In the genomic region with DNA sequence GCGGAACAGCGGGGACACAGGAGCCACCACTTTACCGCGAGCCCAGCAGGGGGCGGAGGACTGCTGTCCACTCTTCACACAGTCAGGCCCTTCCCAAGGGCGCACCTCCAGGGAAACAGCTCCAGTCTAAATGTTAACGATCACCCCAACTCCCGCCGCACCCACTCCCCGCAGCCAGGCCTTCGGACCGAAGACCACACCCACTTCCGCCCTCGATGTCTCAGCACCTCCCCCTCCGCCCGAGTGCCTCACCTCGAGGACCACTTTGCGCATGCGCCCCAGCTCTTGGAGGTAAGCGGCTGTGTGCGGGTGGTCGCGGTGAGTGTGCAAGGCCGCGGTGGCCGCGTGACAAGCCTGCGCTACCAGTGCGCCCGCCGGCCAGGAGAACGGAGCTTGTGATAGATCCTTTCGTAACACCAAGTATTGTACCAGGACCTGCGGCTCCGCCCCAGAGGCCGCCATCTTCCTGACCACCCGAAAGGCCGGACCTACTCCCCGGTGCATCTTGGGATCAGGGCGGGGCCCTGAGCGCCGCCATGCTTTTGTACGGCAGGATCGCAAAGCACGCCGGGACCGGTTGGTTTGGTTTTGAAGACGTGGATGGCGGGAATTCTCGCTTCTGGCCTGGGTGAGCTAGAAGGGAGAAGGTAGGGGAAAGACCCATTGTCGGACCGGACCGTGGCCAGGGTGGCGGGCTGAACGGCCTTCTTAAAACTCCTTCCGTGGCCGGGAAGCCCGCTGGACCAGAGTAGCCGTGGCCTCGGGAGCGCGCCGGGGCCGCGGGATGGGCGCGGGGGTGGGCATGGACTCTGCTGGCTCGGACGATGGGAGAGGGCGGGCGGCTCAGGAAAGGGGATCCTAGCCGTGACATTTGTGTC, we compare ENCODE assay signal across 1 cellular context.
TF ChIP-seq lines count a peak whose summit lies in the region.

A gene with protein sequence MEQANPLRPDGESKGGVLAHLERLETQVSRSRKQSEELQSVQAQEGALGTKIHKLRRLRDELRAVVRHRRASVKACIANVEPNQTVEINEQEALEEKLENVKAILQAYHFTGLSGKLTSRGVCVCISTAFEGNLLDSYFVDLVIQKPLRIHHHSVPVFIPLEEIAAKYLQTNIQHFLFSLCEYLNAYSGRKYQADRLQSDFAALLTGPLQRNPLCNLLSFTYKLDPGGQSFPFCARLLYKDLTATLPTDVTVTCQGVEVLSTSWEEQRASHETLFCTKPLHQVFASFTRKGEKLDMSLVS (plus strand): TSS at position 552 of the 878 bp plus-strand sequence. CDS start 495 bp downstream, outside the sequence.
A gene with protein sequence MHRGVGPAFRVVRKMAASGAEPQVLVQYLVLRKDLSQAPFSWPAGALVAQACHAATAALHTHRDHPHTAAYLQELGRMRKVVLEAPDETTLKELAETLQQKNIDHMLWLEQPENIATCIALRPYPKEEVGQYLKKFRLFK (minus strand): TSS at position 518 of the 878 bp plus-strand sequence. CDS start 14 bp downstream, at position 504.

TF ChIP-seq in HepG2, 621 proteins besides CTCF, POLR2A, EP300 and RAD21 (continues in another document):
- TF ChIP-seq ZNF282 (IDR thresholded peaks at IDR 0.05; ENCODE audit: partially characterized antibody): no peak
- peak; percentile 85 for TF ChIP-seq AGO2 (optimal IDR thresholded peaks at IDR 0.05; ENCODE audit: low read depth, low read length)
- TF ChIP-seq WIZ (CRISPR knock-in tag; IDR thresholded peaks at IDR 0.05): peak; percentile 85; the same call in 1 of the 2 replicates
- TF ChIP-seq NFATC3 (CRISPR knock-in tag; IDR thresholded peaks at IDR 0.05): peak; percentile 3; the same call in 1 of the 2 replicates
- TF ChIP-seq MYNN (CRISPR knock-in tag; IDR thresholded peaks at IDR 0.05; ENCODE audit: low read depth): no peak; the same call in 1 of the 2 replicates
- 0 out of 2 replicates have a peak, but pooled peaks have one; percentile 58 for TF ChIP-seq NCOA1 (CRISPR knock-in tag; IDR thresholded peaks at IDR 0.05)
- peak; percentile 89 for TF ChIP-seq PHF21A (CRISPR knock-in tag; IDR thresholded peaks at IDR 0.05)
- TF ChIP-seq, protein P1, sequence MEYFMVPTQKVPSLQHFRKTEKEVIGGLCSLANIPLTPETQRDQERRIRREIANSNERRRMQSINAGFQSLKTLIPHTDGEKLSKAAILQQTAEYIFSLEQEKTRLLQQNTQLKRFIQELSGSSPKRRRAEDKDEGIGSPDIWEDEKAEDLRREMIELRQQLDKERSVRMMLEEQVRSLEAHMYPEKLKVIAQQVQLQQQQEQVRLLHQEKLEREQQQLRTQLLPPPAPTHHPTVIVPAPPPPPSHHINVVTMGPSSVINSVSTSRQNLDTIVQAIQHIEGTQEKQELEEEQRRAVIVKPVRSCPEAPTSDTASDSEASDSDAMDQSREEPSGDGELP (IDR thresholded peaks at IDR 0.05; ENCODE audit: borderline replicate concordance, low read depth): peak; percentile 47; the same call in 1 of the 2 replicates
- TF ChIP-seq, protein P2, sequence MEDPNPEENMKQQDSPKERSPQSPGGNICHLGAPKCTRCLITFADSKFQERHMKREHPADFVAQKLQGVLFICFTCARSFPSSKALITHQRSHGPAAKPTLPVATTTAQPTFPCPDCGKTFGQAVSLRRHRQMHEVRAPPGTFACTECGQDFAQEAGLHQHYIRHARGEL (CRISPR knock-in tag; IDR thresholded peaks at IDR 0.05): 0 out of 2 replicates have a peak, but pooled peaks have one; percentile 67
- TF ChIP-seq, protein P3, sequence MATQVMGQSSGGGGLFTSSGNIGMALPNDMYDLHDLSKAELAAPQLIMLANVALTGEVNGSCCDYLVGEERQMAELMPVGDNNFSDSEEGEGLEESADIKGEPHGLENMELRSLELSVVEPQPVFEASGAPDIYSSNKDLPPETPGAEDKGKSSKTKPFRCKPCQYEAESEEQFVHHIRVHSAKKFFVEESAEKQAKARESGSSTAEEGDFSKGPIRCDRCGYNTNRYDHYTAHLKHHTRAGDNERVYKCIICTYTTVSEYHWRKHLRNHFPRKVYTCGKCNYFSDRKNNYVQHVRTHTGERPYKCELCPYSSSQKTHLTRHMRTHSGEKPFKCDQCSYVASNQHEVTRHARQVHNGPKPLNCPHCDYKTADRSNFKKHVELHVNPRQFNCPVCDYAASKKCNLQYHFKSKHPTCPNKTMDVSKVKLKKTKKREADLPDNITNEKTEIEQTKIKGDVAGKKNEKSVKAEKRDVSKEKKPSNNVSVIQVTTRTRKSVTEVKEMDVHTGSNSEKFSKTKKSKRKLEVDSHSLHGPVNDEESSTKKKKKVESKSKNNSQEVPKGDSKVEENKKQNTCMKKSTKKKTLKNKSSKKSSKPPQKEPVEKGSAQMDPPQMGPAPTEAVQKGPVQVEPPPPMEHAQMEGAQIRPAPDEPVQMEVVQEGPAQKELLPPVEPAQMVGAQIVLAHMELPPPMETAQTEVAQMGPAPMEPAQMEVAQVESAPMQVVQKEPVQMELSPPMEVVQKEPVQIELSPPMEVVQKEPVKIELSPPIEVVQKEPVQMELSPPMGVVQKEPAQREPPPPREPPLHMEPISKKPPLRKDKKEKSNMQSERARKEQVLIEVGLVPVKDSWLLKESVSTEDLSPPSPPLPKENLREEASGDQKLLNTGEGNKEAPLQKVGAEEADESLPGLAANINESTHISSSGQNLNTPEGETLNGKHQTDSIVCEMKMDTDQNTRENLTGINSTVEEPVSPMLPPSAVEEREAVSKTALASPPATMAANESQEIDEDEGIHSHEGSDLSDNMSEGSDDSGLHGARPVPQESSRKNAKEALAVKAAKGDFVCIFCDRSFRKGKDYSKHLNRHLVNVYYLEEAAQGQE (IDR thresholded peaks at IDR 0.05; ENCODE audit: borderline replicate concordance in 1 of 2, low read depth in 1 of 2, low read length in 2 of 2): peak in 1 of 2 experiments; percentile 46; a peak in 1 of 4 replicates
- peak; percentile 74; the same call in 1 of the 2 replicates for TF ChIP-seq ZC3H13 (CRISPR knock-in tag; IDR thresholded peaks at IDR 0.05)
- TF ChIP-seq KDM5B (CRISPR knock-in tag; IDR thresholded peaks at IDR 0.05; ENCODE audit: borderline replicate concordance): peak; percentile 95
- TF ChIP-seq, protein P4, sequence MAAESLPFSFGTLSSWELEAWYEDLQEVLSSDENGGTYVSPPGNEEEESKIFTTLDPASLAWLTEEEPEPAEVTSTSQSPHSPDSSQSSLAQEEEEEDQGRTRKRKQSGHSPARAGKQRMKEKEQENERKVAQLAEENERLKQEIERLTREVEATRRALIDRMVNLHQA (CRISPR knock-in tag; IDR thresholded peaks at IDR 0.05): peak; percentile 85; the same call in 1 of the 2 replicates
- TF ChIP-seq ZNF546 (CRISPR knock-in tag; conservative IDR thresholded peaks at IDR 0.05): peak; percentile 93
- peak; percentile 79 for TF ChIP-seq IRF2 (CRISPR knock-in tag; IDR thresholded peaks at IDR 0.05)
- TF ChIP-seq, protein P5, sequence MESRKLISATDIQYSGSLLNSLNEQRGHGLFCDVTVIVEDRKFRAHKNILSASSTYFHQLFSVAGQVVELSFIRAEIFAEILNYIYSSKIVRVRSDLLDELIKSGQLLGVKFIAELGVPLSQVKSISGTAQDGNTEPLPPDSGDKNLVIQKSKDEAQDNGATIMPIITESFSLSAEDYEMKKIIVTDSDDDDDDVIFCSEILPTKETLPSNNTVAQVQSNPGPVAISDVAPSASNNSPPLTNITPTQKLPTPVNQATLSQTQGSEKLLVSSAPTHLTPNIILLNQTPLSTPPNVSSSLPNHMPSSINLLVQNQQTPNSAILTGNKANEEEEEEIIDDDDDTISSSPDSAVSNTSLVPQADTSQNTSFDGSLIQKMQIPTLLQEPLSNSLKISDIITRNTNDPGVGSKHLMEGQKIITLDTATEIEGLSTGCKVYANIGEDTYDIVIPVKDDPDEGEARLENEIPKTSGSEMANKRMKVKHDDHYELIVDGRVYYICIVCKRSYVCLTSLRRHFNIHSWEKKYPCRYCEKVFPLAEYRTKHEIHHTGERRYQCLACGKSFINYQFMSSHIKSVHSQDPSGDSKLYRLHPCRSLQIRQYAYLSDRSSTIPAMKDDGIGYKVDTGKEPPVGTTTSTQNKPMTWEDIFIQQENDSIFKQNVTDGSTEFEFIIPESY (CRISPR knock-in tag; IDR thresholded peaks at IDR 0.05): peak; percentile 34
- TF ChIP-seq, protein P6, sequence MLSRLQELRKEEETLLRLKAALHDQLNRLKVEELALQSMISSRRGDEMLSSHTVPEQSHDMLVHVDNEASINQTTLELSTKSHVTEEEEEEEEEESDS (CRISPR knock-in tag; IDR thresholded peaks at IDR 0.05; ENCODE audit: borderline replicate concordance): no peak; the same call in 1 of the 2 replicates
- TF ChIP-seq, protein P7, sequence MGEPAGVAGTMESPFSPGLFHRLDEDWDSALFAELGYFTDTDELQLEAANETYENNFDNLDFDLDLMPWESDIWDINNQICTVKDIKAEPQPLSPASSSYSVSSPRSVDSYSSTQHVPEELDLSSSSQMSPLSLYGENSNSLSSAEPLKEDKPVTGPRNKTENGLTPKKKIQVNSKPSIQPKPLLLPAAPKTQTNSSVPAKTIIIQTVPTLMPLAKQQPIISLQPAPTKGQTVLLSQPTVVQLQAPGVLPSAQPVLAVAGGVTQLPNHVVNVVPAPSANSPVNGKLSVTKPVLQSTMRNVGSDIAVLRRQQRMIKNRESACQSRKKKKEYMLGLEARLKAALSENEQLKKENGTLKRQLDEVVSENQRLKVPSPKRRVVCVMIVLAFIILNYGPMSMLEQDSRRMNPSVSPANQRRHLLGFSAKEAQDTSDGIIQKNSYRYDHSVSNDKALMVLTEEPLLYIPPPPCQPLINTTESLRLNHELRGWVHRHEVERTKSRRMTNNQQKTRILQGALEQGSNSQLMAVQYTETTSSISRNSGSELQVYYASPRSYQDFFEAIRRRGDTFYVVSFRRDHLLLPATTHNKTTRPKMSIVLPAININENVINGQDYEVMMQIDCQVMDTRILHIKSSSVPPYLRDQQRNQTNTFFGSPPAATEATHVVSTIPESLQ (CRISPR knock-in tag; conservative IDR thresholded peaks at IDR 0.05): peak; percentile 58; the same call in 1 of the 2 replicates
- peak; percentile 92 for TF ChIP-seq CCDC6 (CRISPR knock-in tag; IDR thresholded peaks at IDR 0.05)
- no peak for TF ChIP-seq ZNF326 (CRISPR knock-in tag; IDR thresholded peaks at IDR 0.05; ENCODE audit: borderline replicate concordance)
- TF ChIP-seq, protein P8, sequence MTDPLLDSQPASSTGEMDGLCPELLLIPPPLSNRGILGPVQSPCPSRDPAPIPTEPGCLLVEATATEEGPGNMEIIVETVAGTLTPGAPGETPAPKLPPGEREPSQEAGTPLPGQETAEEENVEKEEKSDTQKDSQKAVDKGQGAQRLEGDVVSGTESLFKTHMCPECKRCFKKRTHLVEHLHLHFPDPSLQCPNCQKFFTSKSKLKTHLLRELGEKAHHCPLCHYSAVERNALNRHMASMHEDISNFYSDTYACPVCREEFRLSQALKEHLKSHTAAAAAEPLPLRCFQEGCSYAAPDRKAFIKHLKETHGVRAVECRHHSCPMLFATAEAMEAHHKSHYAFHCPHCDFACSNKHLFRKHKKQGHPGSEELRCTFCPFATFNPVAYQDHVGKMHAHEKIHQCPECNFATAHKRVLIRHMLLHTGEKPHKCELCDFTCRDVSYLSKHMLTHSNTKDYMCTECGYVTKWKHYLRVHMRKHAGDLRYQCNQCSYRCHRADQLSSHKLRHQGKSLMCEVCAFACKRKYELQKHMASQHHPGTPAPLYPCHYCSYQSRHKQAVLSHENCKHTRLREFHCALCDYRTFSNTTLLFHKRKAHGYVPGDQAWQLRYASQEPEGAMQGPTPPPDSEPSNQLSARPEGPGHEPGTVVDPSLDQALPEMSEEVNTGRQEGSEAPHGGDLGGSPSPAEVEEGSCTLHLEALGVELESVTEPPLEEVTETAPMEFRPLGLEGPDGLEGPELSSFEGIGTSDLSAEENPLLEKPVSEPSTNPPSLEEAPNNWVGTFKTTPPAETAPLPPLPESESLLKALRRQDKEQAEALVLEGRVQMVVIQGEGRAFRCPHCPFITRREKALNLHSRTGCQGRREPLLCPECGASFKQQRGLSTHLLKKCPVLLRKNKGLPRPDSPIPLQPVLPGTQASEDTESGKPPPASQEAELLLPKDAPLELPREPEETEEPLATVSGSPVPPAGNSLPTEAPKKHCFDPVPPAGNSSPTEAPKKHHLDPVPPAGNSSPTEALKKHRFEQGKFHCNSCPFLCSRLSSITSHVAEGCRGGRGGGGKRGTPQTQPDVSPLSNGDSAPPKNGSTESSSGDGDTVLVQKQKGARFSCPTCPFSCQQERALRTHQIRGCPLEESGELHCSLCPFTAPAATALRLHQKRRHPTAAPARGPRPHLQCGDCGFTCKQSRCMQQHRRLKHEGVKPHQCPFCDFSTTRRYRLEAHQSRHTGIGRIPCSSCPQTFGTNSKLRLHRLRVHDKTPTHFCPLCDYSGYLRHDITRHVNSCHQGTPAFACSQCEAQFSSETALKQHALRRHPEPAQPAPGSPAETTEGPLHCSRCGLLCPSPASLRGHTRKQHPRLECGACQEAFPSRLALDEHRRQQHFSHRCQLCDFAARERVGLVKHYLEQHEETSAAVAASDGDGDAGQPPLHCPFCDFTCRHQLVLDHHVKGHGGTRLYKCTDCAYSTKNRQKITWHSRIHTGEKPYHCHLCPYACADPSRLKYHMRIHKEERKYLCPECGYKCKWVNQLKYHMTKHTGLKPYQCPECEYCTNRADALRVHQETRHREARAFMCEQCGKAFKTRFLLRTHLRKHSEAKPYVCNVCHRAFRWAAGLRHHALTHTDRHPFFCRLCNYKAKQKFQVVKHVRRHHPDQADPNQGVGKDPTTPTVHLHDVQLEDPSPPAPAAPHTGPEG (CRISPR knock-in tag; IDR thresholded peaks at IDR 0.05): peak; percentile 59; the same call in 1 of the 2 replicates
- no peak for TF ChIP-seq ATM (IDR thresholded peaks at IDR 0.05; ENCODE audit: borderline replicate concordance)
- TF ChIP-seq, protein P9, sequence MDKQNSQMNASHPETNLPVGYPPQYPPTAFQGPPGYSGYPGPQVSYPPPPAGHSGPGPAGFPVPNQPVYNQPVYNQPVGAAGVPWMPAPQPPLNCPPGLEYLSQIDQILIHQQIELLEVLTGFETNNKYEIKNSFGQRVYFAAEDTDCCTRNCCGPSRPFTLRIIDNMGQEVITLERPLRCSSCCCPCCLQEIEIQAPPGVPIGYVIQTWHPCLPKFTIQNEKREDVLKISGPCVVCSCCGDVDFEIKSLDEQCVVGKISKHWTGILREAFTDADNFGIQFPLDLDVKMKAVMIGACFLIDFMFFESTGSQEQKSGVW (CRISPR knock-in tag; IDR thresholded peaks at IDR 0.05; ENCODE audit: borderline replicate concordance): no peak
- TF ChIP-seq SIX1 (CRISPR knock-in tag; IDR thresholded peaks at IDR 0.05; ENCODE audit: borderline replicate concordance): 0 out of 2 replicates have a peak, but pooled peaks have one; percentile 15
- TF ChIP-seq ZNF749 (CRISPR knock-in tag; IDR thresholded peaks at IDR 0.05; ENCODE audit: borderline replicate concordance): peak; percentile 93; the same call in 1 of the 2 replicates
- peak; percentile 32 for TF ChIP-seq SKI (IDR thresholded peaks at IDR 0.05; ENCODE audit: partially characterized antibody)
- peak; percentile 77 for TF ChIP-seq ZNF44 (CRISPR knock-in tag; IDR thresholded peaks at IDR 0.05)
- TF ChIP-seq ZNF747 (CRISPR knock-in tag; IDR thresholded peaks at IDR 0.05; ENCODE audit: borderline replicate concordance): peak; percentile 87
- TF ChIP-seq, protein P10, sequence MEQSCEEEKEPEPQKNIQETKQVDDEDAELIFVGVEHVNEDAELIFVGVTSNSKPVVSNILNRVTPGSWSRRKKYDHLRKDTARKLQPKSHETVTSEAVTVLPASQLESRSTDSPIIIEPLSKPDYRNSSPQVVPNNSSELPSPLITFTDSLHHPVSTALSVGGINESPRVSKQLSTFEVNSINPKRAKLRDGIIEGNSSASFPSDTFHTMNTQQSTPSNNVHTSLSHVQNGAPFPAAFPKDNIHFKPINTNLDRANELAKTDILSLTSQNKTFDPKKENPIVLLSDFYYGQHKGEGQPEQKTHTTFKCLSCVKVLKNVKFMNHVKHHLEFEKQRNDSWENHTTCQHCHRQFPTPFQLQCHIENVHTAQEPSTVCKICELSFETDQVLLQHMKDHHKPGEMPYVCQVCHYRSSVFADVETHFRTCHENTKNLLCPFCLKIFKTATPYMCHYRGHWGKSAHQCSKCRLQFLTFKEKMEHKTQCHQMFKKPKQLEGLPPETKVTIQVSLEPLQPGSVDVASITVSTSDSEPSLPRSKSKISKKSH (CRISPR knock-in tag; IDR thresholded peaks at IDR 0.05; ENCODE audit: borderline replicate concordance): peak; percentile 55
- no peak for TF ChIP-seq MBD4 (IDR thresholded peaks at IDR 0.05; ENCODE audit: borderline replicate concordance, low read length)
